7 cellular contexts compared by ENCODE assay signal in the genomic region with DNA sequence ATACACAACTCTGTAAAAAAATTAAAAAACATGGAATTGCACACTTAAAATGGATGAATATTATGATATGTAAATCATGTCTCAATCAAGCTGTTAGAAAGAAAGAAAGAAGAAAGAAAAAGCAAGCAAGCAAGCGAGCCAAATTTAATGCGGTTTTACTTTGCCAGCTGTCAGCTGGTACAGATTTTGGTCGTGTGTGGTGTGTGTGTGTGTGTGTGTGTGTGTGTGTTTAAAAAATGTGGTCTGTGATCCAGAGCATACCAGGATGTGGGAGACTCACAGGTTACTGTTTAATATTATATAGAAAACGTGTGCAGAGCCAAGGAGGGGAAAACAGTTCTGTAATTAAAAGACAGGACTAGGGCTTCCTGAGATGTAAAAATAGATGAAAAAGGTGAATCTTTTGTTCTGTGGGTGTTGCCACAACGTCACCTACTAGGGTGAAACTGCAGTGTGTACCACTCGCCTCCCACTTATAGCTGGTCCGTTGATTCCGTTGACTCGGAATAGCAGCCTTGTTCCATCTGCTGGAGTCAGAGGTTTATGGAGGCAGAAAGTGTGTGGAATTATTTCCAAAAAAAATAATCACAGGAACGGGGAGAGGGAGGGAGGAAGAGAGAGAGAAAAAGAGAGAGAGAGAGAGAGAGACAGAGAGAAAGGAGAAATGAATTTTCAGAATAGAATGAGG.
A peak's percentile ranks its signal among the peaks of the same experiment; 100 is the strongest.
DNase-seq lines count a peak whose midpoint lies in the region; ATAC-seq and TF ChIP-seq lines count a peak whose summit lies in the region.

No MANE protein-coding gene starts in this region.

- peak overlapping the region in 1 of 2 experiments; percentile 80 for H3K18ac ChIP-seq in mesenchymal stem cell (ENCODE audit: low read depth in 1 of 2, low read length in 2 of 2)

- peak overlapping the region; percentile 67 for H3K9ac ChIP-seq in mesenchymal stem cell (ENCODE audit: low read length)

- H2BK5ac ChIP-seq in mesenchymal stem cell (ENCODE audit: low read depth, low read length, poor library complexity, severe bottlenecking), result no peak overlapping the region

- no peaks in the 10 kb centered on the region for H3K36me3 ChIP-seq in mesenchymal stem cell (ENCODE audit: control insufficient read depth in 1 of 2, insufficient read depth in 2 of 2, low read depth in 1 of 2, low read length in 2 of 2)
- H3K36me3 ChIP-seq in BE2C, result no peaks in the 10 kb centered on the region

- H2BK15ac ChIP-seq in mesenchymal stem cell (ENCODE audit: low read depth, poor library complexity, severe bottlenecking), result no peak overlapping the region

- no peaks in the 10 kb centered on the region for H3K79me1 ChIP-seq in mesenchymal stem cell (replicated peaks; ENCODE audit: low read length, poor library complexity, severe bottlenecking)

- no peak overlapping the region for H3K14ac ChIP-seq in mesenchymal stem cell (ENCODE audit: low read length in 2 of 2)

- no peak overlapping the region for H3K4ac ChIP-seq in mesenchymal stem cell (ENCODE audit: low read depth in 1 of 2, low read length in 2 of 2)

- no peak for TF ChIP-seq CTCF in BE2C (IDR thresholded peaks at IDR 0.05; ENCODE audit: low read depth, low read length)

- H3K4me3 ChIP-seq in Jurkat, Clone E6-1 (ENCODE audit: low read length), result peak overlapping the region; percentile 46
- H3K4me3 ChIP-seq in mesenchymal stem cell (ENCODE audit: insufficient read depth in 1 of 2, low read depth in 1 of 2, low read length in 2 of 2) (no peak overlapping the region), BE2C (ENCODE audit: low read depth, low read length) (no peak overlapping the region)

- peak; percentile 93 for DNase-seq in Jurkat, Clone E6-1 (ENCODE audit: low read depth, low spot score)
- DNase-seq in activated effector memory CD4-positive, alpha-beta T cell treated with Interleukin-2 at 50 U/mL for 16 hours, result peak; percentile 46
- DNase-seq in mesenchymal stem cell, result no peak
- DNase-seq in SHP77 (lab: John Stamatoyannopoulos, UW), result no peak
- DNase-seq in BE2C, result no peak

- no peak overlapping the region for H2AK5ac ChIP-seq in mesenchymal stem cell (ENCODE audit: low read length, severe bottlenecking)

- no peak overlapping the region for H3K4me2 ChIP-seq in mesenchymal stem cell (ENCODE audit: low read length, poor library complexity, severe bottlenecking)

- H2BK12ac ChIP-seq in mesenchymal stem cell (ENCODE audit: low read length in 2 of 2), result peak overlapping the region in 1 of 2 experiments; percentile 90

- no peak overlapping the region for H4K91ac ChIP-seq in mesenchymal stem cell (ENCODE audit: low read length)

- no peak overlapping the region for H2BK120ac ChIP-seq in mesenchymal stem cell (ENCODE audit: low read depth, low read length)

- H3K9me3 ChIP-seq in mesenchymal stem cell (ENCODE audit: control insufficient read depth, low read length) (no peaks in the 10 kb centered on the region), BE2C (no peaks in the 10 kb centered on the region)

- no peak overlapping the region for H2AFZ ChIP-seq in mesenchymal stem cell (ENCODE audit: low read depth, low read length)

- 68% methylated on average over 10 of the region's 10 CpGs for WGBS in mesenchymal stem cell

- no peak overlapping the region for H3K23ac ChIP-seq in mesenchymal stem cell (ENCODE audit: low read length in 2 of 2)

- H4K8ac ChIP-seq in mesenchymal stem cell (ENCODE audit: low read length), result no peak overlapping the region

- H3K27me3 ChIP-seq in mesenchymal stem cell (ENCODE audit: control insufficient read depth in 1 of 2, insufficient read depth in 1 of 2, low read length in 2 of 2), result no peaks in the 10 kb centered on the region
- no peaks in the 10 kb centered on the region for H3K27me3 ChIP-seq in BE2C

- peaks cover 9% of the 10 kb centered on the region for H3K4me1 ChIP-seq in mesenchymal stem cell (ENCODE audit: control insufficient read depth, insufficient read depth, low read depth, low read length)
- H3K4me1 ChIP-seq in BE2C, result peaks cover 29% of the 10 kb centered on the region

- peak overlapping the region; percentile 81 for H3K27ac ChIP-seq in mesenchymal stem cell (ENCODE audit: low read length, poor library complexity, severe bottlenecking)

- ATAC-seq in GM19324 (IDR thresholded peaks at IDR 0.05; ENCODE audit: low FRiP score, unreplicated experiment) (peak; percentile 40), GM19397 (IDR thresholded peaks at IDR 0.05; ENCODE audit: unreplicated experiment) (no peak)

Comparison
In these comparisons a context has a peak if more than half of its experiments do, and no peak if none do; other contexts are left out.
1. DNase-seq: peak in Jurkat, Clone E6-1 (single experiment) and activated effector memory CD4-positive, alpha-beta T cell treated with Interleukin-2 at 50 U/mL for 16 hours (single experiment); none in mesenchymal stem cell (single experiment), SHP77 (0 of 2) and BE2C (single experiment).